In genomic region chr16:50839356-50839755, GRCh38 we compare ENCODE assay signal across 25 cellular contexts.
DNase-seq lines count a peak whose midpoint lies in the region; ATAC-seq and TF ChIP-seq lines count a peak whose summit lies in the region.
"Had no signal": no experiment of that assay in that cellular context is flagged by ENCODE, and none has a peak within 500 bp of the region (broad histone marks: within the 10 kb centered on the region; RNA-seq: fewer than 3 reads in every experiment).

No MANE protein-coding gene starts in this region.

- DNase-seq in activated CD8-positive, alpha-beta memory T cell treated with anti-CD3 and anti-CD28 coated beads for 24 hours: peak; percentile 37
- DNase-seq in activated CD8-positive, alpha-beta memory T cell treated with anti-CD3 and anti-CD28 coated beads, Interleukin-2, amount 10 ng/mL, durations not matched to agents 7 days and 5 days: no peak
- DNase-seq in dorsolateral prefrontal cortex (no peak), ureter (ENCODE audit: low spot score) (peak; percentile 2), HUDEP-2 (lab: John Stamatoyannopoulos, UW; ENCODE audit: unreplicated experiment in 76 of 76) (no peak), Kasumi-1 (lab: John Stamatoyannopoulos, UW) (no peak)
- DNase-seq: ACHN; Calu3; DMS79 treated with DMSO at 0.1 percent for 48 hours; GF-D8; KBM-7; MG63; NCI-H2029; NCI-H446 treated with DMSO at 0.1 percent for 48 hours; NCI-H526; NCI-H82; NK-92 treated with Interleukin-12 subunit alpha and Interleukin-12 subunit beta, amount 100 ng/mL, for 24 hours; PC-9; Right ventricle myocardium superior; RPMI8226 had no signal

- no peaks in the 10 kb centered on the region for H3K36me3 ChIP-seq in liver (ENCODE audit: control insufficient read depth in 4 of 4, insufficient read depth in 3 of 4, low read depth in 1 of 4, low read length in 3 of 4)
- H3K36me3 ChIP-seq: MG63, SJSA1 had no signal

- CTCF ChIA-PET in activated CD8-positive, alpha-beta memory T cell treated with anti-CD3 and anti-CD28 coated beads, Interleukin-2, amount 10 ng/mL, durations not matched to agents 7 days and 5 days (lab: Charles Lee): no interaction called here

- H3K27me3 Mint-ChIP-seq in activated CD8-positive, alpha-beta memory T cell treated with anti-CD3 and anti-CD28 coated beads, Interleukin-2, amount 10 ng/mL, durations not matched to agents 7 days and 5 days: peaks cover 38% of the 10 kb centered on the region

- no peak for TF ChIP-seq RAD21 in liver (IDR thresholded peaks at IDR 0.05)

- no peaks in the 10 kb centered on the region for H3K36me3 Mint-ChIP-seq in activated CD8-positive, alpha-beta memory T cell treated with anti-CD3 and anti-CD28 coated beads, Interleukin-2, amount 10 ng/mL, durations not matched to agents 7 days and 5 days

- WGBS in liver: 89% methylated on average over 5 of the region's 5 CpGs

- H3K27ac ChIP-seq in dorsolateral prefrontal cortex (peak overlapping the region in 54 of 59 donors; percentile 14 to 100 (median 98)), liver (ENCODE audit: low read depth in 1 of 2, low read length in 2 of 2) (peak overlapping the region; percentile 51 to 58)
- H3K27ac ChIP-seq: 22Rv1, HL-60, PC-9, SJSA1 had no signal

- peaks cover 11 to 58% (median 38%) of the 10 kb centered on the region in 4 donors for H3K4me1 ChIP-seq in liver (ENCODE audit: control insufficient read depth in 4 of 4, insufficient read depth in 4 of 4, low read length in 3 of 4)

- H3K9me3 Mint-ChIP-seq in activated CD8-positive, alpha-beta memory T cell treated with anti-CD3 and anti-CD28 coated beads, Interleukin-2, amount 10 ng/mL, durations not matched to agents 7 days and 5 days (ENCODE audit: low read depth): no peaks in the 10 kb centered on the region

- H3K27ac Mint-ChIP-seq in activated CD8-positive, alpha-beta memory T cell treated with anti-CD3 and anti-CD28 coated beads, Interleukin-2, amount 10 ng/mL, durations not matched to agents 7 days and 5 days: no peak overlapping the region

- intact Hi-C loops in dorsolateral prefrontal cortex (cut with DNase I): no loop called here

- no peak overlapping the region for H3K4me3 Mint-ChIP-seq in activated CD8-positive, alpha-beta memory T cell treated with anti-CD3 and anti-CD28 coated beads, Interleukin-2, amount 10 ng/mL, durations not matched to agents 7 days and 5 days

- TF ChIP-seq CTCF in dorsolateral prefrontal cortex (IDR thresholded peaks at IDR 0.05 in 54 of 56, conservative IDR thresholded peaks at IDR 0.05 in 2 of 56; ENCODE audit: low read depth in 1 of 56, partially characterized antibody in 56 of 56) (no peak), liver (IDR thresholded peaks at IDR 0.05; ENCODE audit: low read depth, low read length, missing input control) (no peak)

- H3K27me3 ChIP-seq in dorsolateral prefrontal cortex (peaks cover 0 to 19% (median 0%) of the 10 kb centered on the region in 45 donors), liver (ENCODE audit: control insufficient read depth in 4 of 4, insufficient read depth in 4 of 4, low read length in 3 of 4) (no peaks in the 10 kb centered on the region)
- H3K27me3 ChIP-seq: MG63, SJSA1 had no signal

- H3K9me3 ChIP-seq in liver (ENCODE audit: control insufficient read depth in 4 of 4, low read length in 3 of 4): no peaks in the 10 kb centered on the region
- H3K9me3 ChIP-seq: MG63, SJSA1 had no signal

- no peak for ATAC-seq in activated CD8-positive, alpha-beta memory T cell treated with anti-CD3 and anti-CD28 coated beads, Interleukin-2, amount 10 ng/mL, durations not matched to agents 7 days and 5 days
- ATAC-seq in GM19397 (IDR thresholded peaks at IDR 0.05; ENCODE audit: unreplicated experiment): no peak

- H3K4me3 ChIP-seq in dorsolateral prefrontal cortex (no peak overlapping the region), liver (ENCODE audit: low read depth in 1 of 3, low read length in 3 of 3) (no peak overlapping the region)
- H3K4me3 ChIP-seq: MG63, PC-9, SJSA1 had no signal

- H3K9ac ChIP-seq in liver (ENCODE audit: low read depth in 1 of 2, low read length in 2 of 2): no peak overlapping the region

- peaks cover 25% of the 10 kb centered on the region for H3K4me1 Mint-ChIP-seq in activated CD8-positive, alpha-beta memory T cell treated with anti-CD3 and anti-CD28 coated beads, Interleukin-2, amount 10 ng/mL, durations not matched to agents 7 days and 5 days

TF ChIP-seq in liver, 16 proteins besides CTCF, POLR2A, EP300 and RAD21:
- TF ChIP-seq JUND (IDR thresholded peaks at IDR 0.05) (no peak), MAX (IDR thresholded peaks at IDR 0.05) (no peak), YY1 (IDR thresholded peaks at IDR 0.05) (no peak), GABPA (IDR thresholded peaks at IDR 0.05 in 1 of 2, conservative IDR thresholded peaks at IDR 0.05 in 1 of 2) (no peak), NR2F2 (IDR thresholded peaks at IDR 0.05) (no peak), SP1 (IDR thresholded peaks at IDR 0.05) (no peak), ZBTB33 (IDR thresholded peaks at IDR 0.05) (no peak), FOXA2 (IDR thresholded peaks at IDR 0.05) (no peak), RXRA (IDR thresholded peaks at IDR 0.05) (no peak), HNF4A (conservative IDR thresholded peaks at IDR 0.05) (no peak), TAF1 (conservative IDR thresholded peaks at IDR 0.05) (no peak), ATF3 (IDR thresholded peaks at IDR 0.05) (no peak), FOXA1 (IDR thresholded peaks at IDR 0.05) (no peak)
TF ChIP-seq in liver: peak in this region for 0.

Comparison
In these comparisons a context has a peak if more than half of its experiments do, and no peak if none do; other contexts are left out.
1. DNase-seq: peak in activated CD8-positive, alpha-beta memory T cell treated with anti-CD3 and anti-CD28 coated beads for 24 hours (single experiment) and ureter (single experiment); none in activated CD8-positive, alpha-beta memory T cell treated with anti-CD3 and anti-CD28 coated beads, Interleukin-2, amount 10 ng/mL, durations not matched to agents 7 days and 5 days (single experiment), dorsolateral prefrontal cortex (0 of 10), HUDEP-2 (0 of 76) and Kasumi-1 (0 of 2).